Comparison of ENCODE assay signal across 35 cellular contexts in genomic region chr10:8674230-8674629, GRCh38.
"Had no signal": no experiment of that assay in that cellular context is flagged by ENCODE, and none has a peak within 500 bp of the region (broad histone marks: within the 10 kb centered on the region; RNA-seq: fewer than 3 reads in every experiment).

No MANE protein-coding gene starts in this region.

- DNase-seq: activated B cell treated with CpG ODN at 0.5 μM for 24 hours; activated CD4-positive, alpha-beta memory T cell treated with anti-CD3 and anti-CD28 coated beads for 36 hours; activated CD4-positive, alpha-beta T cell treated with anti-CD3 and anti-CD28 coated beads for 4 hours; activated CD4-positive, alpha-beta T cell treated with anti-CD3 and anti-CD28 coated beads, Interleukin-2, amount 10 ng/mL, durations not matched to agents 24 days and 14 days; activated CD4-positive, alpha-beta T cell treated with anti-CD3 and anti-CD28 coated beads, Interleukin-2, amount 50 U/mL, for 1 hour; activated CD4-positive, alpha-beta T cell treated with anti-CD3 and anti-CD28 coated beads, Interleukin-2, amount 50 U/mL, for 4 hours; activated CD4-positive, CD25-positive, alpha-beta regulatory T cell treated with anti-CD3 and anti-CD28 coated beads, Interleukin-2, amount 50 U/mL, for 72 hours; activated CD8-positive, alpha-beta memory T cell treated with anti-CD3 and anti-CD28 coated beads, Interleukin-2, amount 50 U/mL, for 4 hours; activated CD8-positive, alpha-beta T cell treated with anti-CD3 and anti-CD28 coated beads for 36 hours; activated effector memory CD4-positive, alpha-beta T cell treated with anti-CD3 and anti-CD28 coated beads, Interleukin-2, amount 50 U/mL, for 16 hours; activated gamma-delta T cell treated with Interleukin-2 at 50 U/mL for 16 hours; activated naive CD4-positive, alpha-beta T cell; activated naive CD4-positive, alpha-beta T cell treated with anti-CD3 and anti-CD28 coated beads for 36 hours; activated naive CD4-positive, alpha-beta T cell treated with anti-CD3 and anti-CD28 coated beads, Interleukin-2, amount 50 U/mL, for 16 hours; activated naive CD8-positive, alpha-beta T cell treated with anti-CD3 and anti-CD28 coated beads for 36 hours; activated T-cell treated with anti-CD3 and anti-CD28 coated beads for 4 hours; activated T-cell treated with anti-CD3 and anti-CD28 coated beads, Interleukin-2, amount 50 U/mL, for 1 hour; activated T-cell treated with anti-CD3 and anti-CD28 coated beads, Interleukin-2, amount 50 U/mL, for 4 hours; activated T-cell treated with anti-CD3 and anti-CD28 coated beads, Interleukin-2, amount 50 U/mL, for 72 hours; adrenal gland; amniotic stem cell; aorta; body of pancreas; brain microvascular endothelial cell; caudate nucleus; T-helper 1 cell; T-helper 2 cell; T-helper 9 cell had no signal

- H3K36me3 ChIP-seq: adrenal gland, brain microvascular endothelial cell, breast epithelium, cardiac muscle cell had no signal

- H3K9me3 ChIP-seq: adrenal gland had no signal

- FAIRE-seq: astrocyte, TTC549 had no signal

- H3K4me1 ChIP-seq: adrenal gland, body of pancreas, breast epithelium had no signal

- ATAC-seq: activated CD8-positive, alpha-beta T cell treated with anti-CD3 and anti-CD28 coated beads for 36 hours; activated naive CD4-positive, alpha-beta T cell treated with anti-CD3 and anti-CD28 coated beads, Interleukin-2, amount 50 U/mL, for 72 hours; activated T-cell treated with anti-CD3 and anti-CD28 coated beads, Interleukin-2, amount 50 U/mL, for 4 hours; activated T-cell treated with anti-CD3 and anti-CD28 coated beads, Interleukin-2, amount 50 U/mL, for 72 hours; activated T-helper 17 cell treated with anti-CD3 and anti-CD28 coated beads, Interleukin-2, amount 50 U/mL, for 72 hours; body of pancreas had no signal

- H3K4me3 ChIP-seq: adrenal gland, body of pancreas, breast epithelium, cardiac muscle cell had no signal

- H3K27me3 ChIP-seq: adrenal gland, body of pancreas, brain microvascular endothelial cell, breast epithelium, cardiac muscle cell had no signal

- H3K27ac ChIP-seq: adrenal gland, body of pancreas, brain microvascular endothelial cell, breast epithelium, cardiac muscle cell, VCaP had no signal
